21 cellular contexts compared by ENCODE assay signal in the genomic region with DNA sequence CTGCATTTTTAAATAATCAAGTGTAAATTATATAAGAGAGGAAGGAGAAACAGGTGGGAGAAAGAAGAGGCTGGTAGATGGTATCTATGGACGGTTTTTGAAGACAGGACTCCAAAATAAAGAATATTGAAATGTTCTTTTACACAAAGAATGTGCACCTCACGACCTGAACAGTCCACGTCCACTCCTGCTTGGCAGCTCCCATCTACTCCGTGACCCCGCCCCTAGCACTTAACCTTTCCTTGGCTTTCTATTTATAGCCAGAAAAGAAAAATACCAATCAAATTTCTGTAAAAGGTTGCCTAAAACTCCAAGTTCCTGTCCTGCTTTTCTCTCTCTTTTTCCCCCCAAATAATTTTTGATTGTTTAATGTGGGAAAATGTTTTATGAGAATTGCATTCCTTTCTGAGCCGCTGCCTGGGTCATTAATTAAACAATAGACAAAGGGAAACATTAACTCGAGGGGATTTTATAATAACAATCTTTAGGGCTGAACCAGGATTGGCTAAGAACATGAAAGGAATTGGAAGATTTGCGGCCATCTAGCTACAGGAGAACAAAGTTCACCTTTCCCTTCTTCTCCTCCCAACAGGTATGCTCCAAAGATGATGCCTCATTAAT.
A peak's percentile ranks its signal among the peaks of the same experiment; 100 is the strongest.
DNase-seq lines count a peak whose midpoint lies in the region; ATAC-seq, FAIRE-seq and TF ChIP-seq lines count a peak whose summit lies in the region.
"Had no signal": no experiment of that assay in that cellular context is flagged by ENCODE, and none has a peak within 500 bp of the region (broad histone marks: within the 10 kb centered on the region; RNA-seq: fewer than 3 reads in every experiment).

No MANE protein-coding gene starts in this region.

- DNase-seq in Caco-2, result peak; percentile 40 to 62
- peak; percentile 69 for DNase-seq in left kidney (ENCODE audit: low read depth, low spot score)
- DNase-seq in small intestine, result peak; percentile 20
- DNase-seq in GM19240 (ENCODE audit: insufficient read length, low spot score), result no peak
- no peak for DNase-seq in colonic mucosa
- DNase-seq: AML-193; CD4-positive, CD25-positive, alpha-beta regulatory T cell; DMS79; KG1; NCI-H1048; NCI-H1436 treated with DMSO at 0.1 percent for 48 hours; NCI-H2081; NCI-H510A; NCI-H774; RPMI8226; SIG-M5 had no signal

- H3K27me3 ChIP-seq in Caco-2 (replicated peaks; ENCODE audit: control insufficient read depth, insufficient read depth, low read length), result no peaks in the 10 kb centered on the region
- H3K27me3 ChIP-seq in small intestine (ENCODE audit: control insufficient read depth in 2 of 2, insufficient read depth in 2 of 2, low read length in 2 of 2), result no peaks in the 10 kb centered on the region
- no peaks in the 10 kb centered on the region for H3K27me3 ChIP-seq in colonic mucosa

- peak overlapping the region; percentile 51 for H3K4me3 Mint-ChIP-seq in Caco-2 (ENCODE audit: unreplicated experiment)
- H3K4me3 Mint-ChIP-seq: CD4-positive, CD25-positive, alpha-beta regulatory T cell had no signal

- H3K4me3 ChIP-seq in Caco-2 (ENCODE audit: low read depth, low read length) (no peak overlapping the region), small intestine (ENCODE audit: low read depth in 1 of 2, low read length in 2 of 2) (no peak overlapping the region), colonic mucosa (no peak overlapping the region)

- H3K4me1 ChIP-seq in Caco-2 (peaks cover 66% of the 10 kb centered on the region), small intestine (ENCODE audit: control insufficient read depth in 2 of 2, insufficient read depth in 1 of 2, low read depth in 1 of 2, low read length in 1 of 2) (peaks cover 15 to 16% of the 10 kb centered on the region in 2 donors), colonic mucosa (no peaks in the 10 kb centered on the region)

- H3K27ac Mint-ChIP-seq in Caco-2 (ENCODE audit: unreplicated experiment), result peak overlapping the region; percentile 90

- 15 to 49% (median 22%) methylated on average over 8 of the region's 8 CpGs for WGBS in small intestine, 3 donors

- TF ChIP-seq CTCF in Caco-2 (IDR thresholded peaks at IDR 0.05; ENCODE audit: insufficient read depth in 1 of 2, low read depth in 1 of 2, low read length in 1 of 2, severe bottlenecking in 1 of 2, unreplicated experiment in 1 of 2) (no peak), VCaP (conservative IDR thresholded peaks at IDR 0.05) (no peak), colonic mucosa (IDR thresholded peaks at IDR 0.05) (no peak)

- H3K9me3 Mint-ChIP-seq in Caco-2 (ENCODE audit: unreplicated experiment), result no peaks in the 10 kb centered on the region

- H3K9me3 ChIP-seq in Caco-2 (no peaks in the 10 kb centered on the region), small intestine (ENCODE audit: control insufficient read depth, low read depth) (no peaks in the 10 kb centered on the region), colonic mucosa (no peaks in the 10 kb centered on the region)

- H3K36me3 ChIP-seq in Caco-2 (ENCODE audit: control insufficient read depth, insufficient read depth, low read length) (no peaks in the 10 kb centered on the region), small intestine (ENCODE audit: control insufficient read depth in 2 of 2, insufficient read depth in 2 of 2, low read length in 2 of 2) (no peaks in the 10 kb centered on the region), colonic mucosa (no peaks in the 10 kb centered on the region)

- H3K27ac ChIP-seq in VCaP (peak overlapping the region; percentile 90), small intestine (ENCODE audit: low read depth in 1 of 2, low read length in 1 of 2) (no peak overlapping the region), colonic mucosa (no peak overlapping the region)

- CTCF ChIA-PET in Caco-2 (lab: Charles Lee), result no interaction called here

- no peak for ATAC-seq in HG02623 (IDR thresholded peaks at IDR 0.05; ENCODE audit: unreplicated experiment)
- no peak for ATAC-seq in HG03135 (IDR thresholded peaks at IDR 0.05; ENCODE audit: unreplicated experiment)
- ATAC-seq: HCT116 had no signal

- intact Hi-C loops in Caco-2 (cut with micrococcal nuclease; ENCODE audit: unreplicated experiment), result no loop called here
- intact Hi-C loops in colonic mucosa (cut with DNase I), result no loop called here

- H3K27me3 Mint-ChIP-seq in Caco-2 (ENCODE audit: insufficient read depth, unreplicated experiment), result no peaks in the 10 kb centered on the region
- H3K27me3 Mint-ChIP-seq: CD4-positive, CD25-positive, alpha-beta regulatory T cell had no signal

- no peak for FAIRE-seq in small intestine (lab: Jason Lieb, UNC)
- FAIRE-seq: D721Med had no signal

- no peak overlapping the region for H3K9ac ChIP-seq in colonic mucosa (ENCODE audit: low read depth in 2 of 2, low read length in 2 of 2)

- POLR2A ChIA-PET in Caco-2 (lab: Charles Lee), result no interaction called here

- peaks cover 10% of the 10 kb centered on the region for H3K36me3 Mint-ChIP-seq in Caco-2 (ENCODE audit: insufficient read depth, unreplicated experiment)

- peaks cover 61% of the 10 kb centered on the region for H3K4me1 Mint-ChIP-seq in Caco-2 (ENCODE audit: low read depth, unreplicated experiment)

- BruUV-seq in Caco-2 (replicated peaks; lab: Mats Ljungman, UMichigan), result no TSS peak

Comparison
In these comparisons a context has a peak if more than half of its experiments do, and no peak if none do; other contexts are left out.
1. DNase-seq: peak in Caco-2 (2 of 2), left kidney (single experiment) and small intestine (single experiment); none in GM19240 (single experiment) and colonic mucosa (single experiment).